Comparison of ENCODE assay signal across 2 cellular contexts in the genomic region with DNA sequence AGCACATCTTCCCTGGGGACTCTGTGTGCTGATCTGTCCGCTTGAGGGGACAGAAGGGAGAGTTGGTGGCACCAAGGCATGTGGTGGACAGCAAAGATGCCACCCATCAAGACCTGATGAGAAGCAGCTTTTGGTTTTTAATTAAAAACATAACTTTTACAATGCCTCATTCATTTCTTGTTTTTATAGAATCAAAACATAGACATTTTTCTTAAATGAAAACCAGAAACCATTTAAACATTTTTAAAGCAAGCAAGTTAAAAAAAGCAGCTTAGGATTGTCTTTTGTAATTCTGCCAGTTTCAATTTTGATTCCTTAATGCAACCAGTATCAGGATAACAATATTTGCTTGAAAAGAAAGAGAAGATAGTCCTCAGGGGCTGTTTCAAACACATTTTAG.
TF ChIP-seq lines count a peak whose summit lies in the region.

No MANE protein-coding gene starts in this region.

TF ChIP-seq in SK-N-SH, 30 proteins besides CTCF, POLR2A, EP300 and RAD21 (continued from another document):
- TF ChIP-seq, protein P1, sequence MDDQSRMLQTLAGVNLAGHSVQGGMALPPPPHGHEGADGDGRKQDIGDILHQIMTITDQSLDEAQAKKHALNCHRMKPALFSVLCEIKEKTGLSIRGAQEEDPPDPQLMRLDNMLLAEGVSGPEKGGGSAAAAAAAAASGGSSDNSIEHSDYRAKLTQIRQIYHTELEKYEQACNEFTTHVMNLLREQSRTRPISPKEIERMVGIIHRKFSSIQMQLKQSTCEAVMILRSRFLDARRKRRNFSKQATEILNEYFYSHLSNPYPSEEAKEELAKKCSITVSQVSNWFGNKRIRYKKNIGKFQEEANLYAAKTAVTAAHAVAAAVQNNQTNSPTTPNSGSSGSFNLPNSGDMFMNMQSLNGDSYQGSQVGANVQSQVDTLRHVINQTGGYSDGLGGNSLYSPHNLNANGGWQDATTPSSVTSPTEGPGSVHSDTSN (IDR thresholded peaks at IDR 0.05): peak; percentile 13; the same call in 1 of the 2 replicates
- TF ChIP-seq, protein P2, sequence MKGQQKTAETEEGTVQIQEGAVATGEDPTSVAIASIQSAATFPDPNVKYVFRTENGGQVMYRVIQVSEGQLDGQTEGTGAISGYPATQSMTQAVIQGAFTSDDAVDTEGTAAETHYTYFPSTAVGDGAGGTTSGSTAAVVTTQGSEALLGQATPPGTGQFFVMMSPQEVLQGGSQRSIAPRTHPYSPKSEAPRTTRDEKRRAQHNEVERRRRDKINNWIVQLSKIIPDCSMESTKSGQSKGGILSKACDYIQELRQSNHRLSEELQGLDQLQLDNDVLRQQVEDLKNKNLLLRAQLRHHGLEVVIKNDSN (IDR thresholded peaks at IDR 0.05; ENCODE audit: borderline replicate concordance, low read depth): no peak

TF ChIP-seq in endothelial cell of umbilical vein, 7 proteins besides CTCF, POLR2A, EP300 and RAD21 (continued from another document):
- TF ChIP-seq, protein P3, sequence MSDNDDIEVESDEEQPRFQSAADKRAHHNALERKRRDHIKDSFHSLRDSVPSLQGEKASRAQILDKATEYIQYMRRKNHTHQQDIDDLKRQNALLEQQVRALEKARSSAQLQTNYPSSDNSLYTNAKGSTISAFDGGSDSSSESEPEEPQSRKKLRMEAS (IDR thresholded peaks at IDR 0.05; ENCODE audit: insufficient read depth, insufficient read length): no peak
- TF ChIP-seq MYC (IDR thresholded peaks at IDR 0.05; ENCODE audit: low read depth, low read length): no peak
